ENCODE assay signal across 9 cellular contexts in genomic region chr2:233082222-233082933, GRCh38. TPM values are rescaled to one million over a fixed set of nuclear protein-coding genes. Genes with fewer than 3 reads are reported as not detected.
DNase-seq lines count a peak whose midpoint lies in the region; ATAC-seq and TF ChIP-seq lines count a peak whose summit lies in the region.
"Had no signal": no experiment of that assay in that cellular context is flagged by ENCODE, and none has a peak within 500 bp of the region (broad histone marks: within the 10 kb centered on the region; RNA-seq: fewer than 3 reads in every experiment).

No MANE protein-coding gene starts in this region.

- no peaks in the 10 kb centered on the region for H3K27me3 Mint-ChIP-seq in activated naive CD8-positive, alpha-beta T cell treated with anti-CD3 and anti-CD28 coated beads, Interleukin-2, amount 50 U/mL, for 24 hours

- peak overlapping the region; percentile 81 for H3K27ac Mint-ChIP-seq in activated naive CD8-positive, alpha-beta T cell treated with anti-CD3 and anti-CD28 coated beads, Interleukin-2, amount 50 U/mL, for 24 hours

- intact Hi-C loops in testis (cut with DNase I; ENCODE audit: low total_unique reads) = no loop called here

- H3K27me3 ChIP-seq in GM06990 (replicated peaks; ENCODE audit: control insufficient read depth, insufficient read depth, low read length) (no peaks in the 10 kb centered on the region), testis (no peaks in the 10 kb centered on the region)

- no peaks in the 10 kb centered on the region for H3K9me3 Mint-ChIP-seq in activated naive CD8-positive, alpha-beta T cell treated with anti-CD3 and anti-CD28 coated beads, Interleukin-2, amount 50 U/mL, for 24 hours

- ATAC-seq in GM19455 (IDR thresholded peaks at IDR 0.05; ENCODE audit: unreplicated experiment) = peak; percentile 41
- peak; percentile 36 for ATAC-seq in HG03457 (IDR thresholded peaks at IDR 0.05; ENCODE audit: unreplicated experiment)
- peak; percentile 55 for ATAC-seq in activated naive CD8-positive, alpha-beta T cell treated with anti-CD3 and anti-CD28 coated beads, Interleukin-2, amount 50 U/mL, for 24 hours

- H3K4me3 Mint-ChIP-seq in activated naive CD8-positive, alpha-beta T cell treated with anti-CD3 and anti-CD28 coated beads, Interleukin-2, amount 50 U/mL, for 24 hours = peak overlapping the region; percentile 76

- H3K4me3 ChIP-seq in GM06990 (replicated peaks; ENCODE audit: low read depth, low read length) (peak overlapping the region; percentile 54; the same call in 1 of the 2 replicates), testis (no peak overlapping the region)

- H3K36me3 ChIP-seq in GM06990 (ENCODE audit: control insufficient read depth, insufficient read depth, low read length) (peaks cover 21% of the 10 kb centered on the region), testis (ENCODE audit: low read depth, missing control alignments) (no peaks in the 10 kb centered on the region)

- no peak for TF ChIP-seq POLR2A in testis (IDR thresholded peaks at IDR 0.05)

- 71 to 87% methylated on average over 11 of the region's 11 CpGs for WGBS in testis, 2 donors

- H3K4me1 ChIP-seq in testis = no peaks in the 10 kb centered on the region

- peak overlapping the region in 1 of 2 donors; percentile 48 for H3K27ac ChIP-seq in testis

- peaks cover 94% of the 10 kb centered on the region for H3K4me1 Mint-ChIP-seq in activated naive CD8-positive, alpha-beta T cell treated with anti-CD3 and anti-CD28 coated beads, Interleukin-2, amount 50 U/mL, for 24 hours

- H3K9me3 ChIP-seq in testis = no peaks in the 10 kb centered on the region

- peak; percentile 77 for DNase-seq in GM06990 (ENCODE audit: extremely low read depth, insufficient read length)
- DNase-seq in activated naive CD8-positive, alpha-beta T cell treated with anti-CD3 and anti-CD28 coated beads, Interleukin-2, amount 50 U/mL, for 24 hours = no peak
- peak; percentile 9 for DNase-seq in testis
- no peak for DNase-seq in GM19238 (ENCODE audit: insufficient read length, low spot score)
- DNase-seq in NCI-H526 treated with DMSO at 0.1 percent for 48 hours (lab: John Stamatoyannopoulos, UW) = no peak
- DNase-seq in DMS 273 treated with DMSO at 0.1 percent for 48 hours (lab: John Stamatoyannopoulos, UW) = no peak

- TF ChIP-seq CTCF in GM06990 (IDR thresholded peaks at IDR 0.05; ENCODE audit: insufficient read depth, low read length, poor library complexity, severe bottlenecking) (no peak), testis (IDR thresholded peaks at IDR 0.05) (no peak)

- H3K36me3 Mint-ChIP-seq in activated naive CD8-positive, alpha-beta T cell treated with anti-CD3 and anti-CD28 coated beads, Interleukin-2, amount 50 U/mL, for 24 hours (ENCODE audit: low read depth) = peaks cover 44% of the 10 kb centered on the region

RNA-seq across cellular contexts. Expression of gene INPP5D, which starts 22.2 kb away (rescaled TPM):
- 10 to 100 TPM in 1 of 2 donors, 1 to 10 TPM in 1; 5.7 to 11.2 TPM for total RNA-seq in testis
- 12.7 TPM for polyA plus RNA-seq in testis (ENCODE audit: insufficient read depth, low read depth, low replicate concordance)

RNA-seq across cellular contexts. Expression of gene NEU2, which starts 49.9 kb away (rescaled TPM):
- total RNA-seq in testis = not detected
- not detected for polyA plus RNA-seq in testis (ENCODE audit: insufficient read depth, low read depth, low replicate concordance)
- total RNA-seq: H1 had no signal

Comparison
In these comparisons a context has a peak if more than half of its experiments do, and no peak if none do; other contexts are left out.
1. DNase-seq: peak in GM06990 (single experiment) and testis (single experiment); none in activated naive CD8-positive, alpha-beta T cell treated with anti-CD3 and anti-CD28 coated beads, Interleukin-2, amount 50 U/mL, for 24 hours (single experiment), GM19238 (single experiment), NCI-H526 treated with DMSO at 0.1 percent for 48 hours (single experiment) and DMS 273 treated with DMSO at 0.1 percent for 48 hours (single experiment).
2. Peak in every context shown above with its lines, with median percentiles within 50 percentile points of each other: ATAC-seq.